In genomic region chr3:10196389-10197052, GRCh38 we compare ENCODE assay signal across 11 cellular contexts. TPM values are rescaled to one million over a fixed set of nuclear protein-coding genes. Genes with fewer than 3 reads are reported as not detected.
DNase-seq lines count a peak whose midpoint lies in the region; ATAC-seq, FAIRE-seq and TF ChIP-seq lines count a peak whose summit lies in the region.
"Had no signal": no experiment of that assay in that cellular context is flagged by ENCODE, and none has a peak within 500 bp of the region (broad histone marks: within the 10 kb centered on the region; RNA-seq: fewer than 3 reads in every experiment).

No MANE protein-coding gene starts in this region.

- peaks cover 8% of the 10 kb centered on the region for H3K36me3 Mint-ChIP-seq in CD8-positive, alpha-beta T cell
- peaks cover 9% of the 10 kb centered on the region for H3K36me3 Mint-ChIP-seq in central memory CD8-positive, alpha-beta T cell (ENCODE audit: insufficient read depth)

- H3K79me2 ChIP-seq in OCI-LY1 (ENCODE audit: insufficient read depth, low read length) (no peaks in the 10 kb centered on the region), osteoblast (ENCODE audit: insufficient read depth, low read length) (peaks cover 25% of the 10 kb centered on the region)

- peak overlapping the region; percentile 99 for H3K27ac Mint-ChIP-seq in CD8-positive, alpha-beta T cell
- H3K27ac Mint-ChIP-seq in central memory CD8-positive, alpha-beta T cell (ENCODE audit: low read depth), result peak overlapping the region; percentile 83

- no peak overlapping the region for H3K27ac ChIP-seq in CD8-positive, alpha-beta T cell (ENCODE audit: low read depth, low read length)
- H3K27ac ChIP-seq in OCI-LY1 (ENCODE audit: low read depth, low read length, poor library complexity, severe bottlenecking) (peak overlapping the region; percentile 98), osteoblast (ENCODE audit: low read depth, low read length) (peak overlapping the region; percentile 100), small intestine (ENCODE audit: low read depth in 1 of 2, low read length in 1 of 2) (no peak overlapping the region)

- no peaks in the 10 kb centered on the region for H3K9me3 Mint-ChIP-seq in CD8-positive, alpha-beta T cell
- H3K9me3 Mint-ChIP-seq in central memory CD8-positive, alpha-beta T cell, result no peaks in the 10 kb centered on the region

- TF ChIP-seq CTCF in CD8-positive, alpha-beta T cell (IDR thresholded peaks at IDR 0.05), result no peak
- TF ChIP-seq CTCF in OCI-LY1 (IDR thresholded peaks at IDR 0.05; ENCODE audit: low read length) (no peak), osteoblast (IDR thresholded peaks at IDR 0.05; ENCODE audit: extremely low read depth, low read depth, low read length) (no peak)

- DNase-seq in CD8-positive, alpha-beta T cell, result no peak
- no peak for DNase-seq in central memory CD8-positive, alpha-beta T cell (ENCODE audit: low spot score in 2 of 2)
- DNase-seq in osteoblast (ENCODE audit: insufficient read length, low spot score, missing footprints), result peak; percentile 94
- DNase-seq in small intestine, result no peak
- DNase-seq in SHP77 treated with DMSO at 0.1 percent for 48 hours (lab: John Stamatoyannopoulos, UW), result no peak
- DNase-seq in NCI-H2227 (lab: John Stamatoyannopoulos, UW; ENCODE audit: unreplicated experiment), result no peak
- DNase-seq in NCI-H1092 (lab: John Stamatoyannopoulos, UW), result no peak
- DNase-seq: activated gamma-delta T cell had no signal

- no peak overlapping the region for H3K4me3 ChIP-seq in CD8-positive, alpha-beta T cell (ENCODE audit: low read depth, low read length)
- H3K4me3 ChIP-seq in OCI-LY1 (ENCODE audit: low read depth, low read length, poor library complexity, severe bottlenecking), result no peak overlapping the region
- H3K4me3 ChIP-seq in osteoblast (ENCODE audit: insufficient read depth, low read length), result no peak overlapping the region
- no peak overlapping the region for H3K4me3 ChIP-seq in small intestine (ENCODE audit: low read depth in 1 of 2, low read length in 2 of 2)

- no peaks in the 10 kb centered on the region for H3K27me3 ChIP-seq in CD8-positive, alpha-beta T cell (ENCODE audit: insufficient read depth, low read length)
- H3K27me3 ChIP-seq in OCI-LY1 (ENCODE audit: insufficient read depth, low read length), result no peaks in the 10 kb centered on the region
- H3K27me3 ChIP-seq in osteoblast (ENCODE audit: insufficient read depth, low read length), result no peaks in the 10 kb centered on the region
- no peaks in the 10 kb centered on the region for H3K27me3 ChIP-seq in small intestine (ENCODE audit: control insufficient read depth in 2 of 2, insufficient read depth in 2 of 2, low read length in 2 of 2)

- H3K9me2 ChIP-seq in OCI-LY1 (ENCODE audit: low read depth, low read length), result no peaks in the 10 kb centered on the region

- 0 out of 2 replicates have a peak, but pooled peaks cover 2% of the 10 kb centered on the region for H3F3A ChIP-seq in OCI-LY1 (ENCODE audit: insufficient read depth, low read length)

- no peaks in the 10 kb centered on the region for H3K9me3 ChIP-seq in CD8-positive, alpha-beta T cell (ENCODE audit: low read length)
- H3K9me3 ChIP-seq in OCI-LY1 (ENCODE audit: low read length) (no peaks in the 10 kb centered on the region), osteoblast (ENCODE audit: low read depth, low read length) (no peaks in the 10 kb centered on the region), small intestine (ENCODE audit: control insufficient read depth, low read depth) (no peaks in the 10 kb centered on the region)

- 72 to 92% (median 85%) methylated on average over 12 of the region's 12 CpGs for WGBS in small intestine, 3 donors

- CTCF ChIA-PET in CD8-positive, alpha-beta T cell (lab: Charles Lee), result interaction anchor here (2.6 kb wide), 1 partner anchor 31 kb away, joined by 12 read pairs; the partner anchor contains the start of gene IRAK2

- H4K20me1 ChIP-seq in OCI-LY1 (ENCODE audit: insufficient read depth, low read length), result no peaks in the 10 kb centered on the region
- H4K20me1 ChIP-seq in osteoblast (ENCODE audit: insufficient read depth, low read length), result no peaks in the 10 kb centered on the region

- no peak for ATAC-seq in CD8-positive, alpha-beta T cell
- ATAC-seq in central memory CD8-positive, alpha-beta T cell (replicated peaks; ENCODE audit: extremely low read depth, poor library complexity, severe bottlenecking), result no peak
- ATAC-seq: HepG2 had no signal

- peaks cover 82% of the 10 kb centered on the region for H3K4me1 ChIP-seq in CD8-positive, alpha-beta T cell (ENCODE audit: insufficient read depth, low read length)
- H3K4me1 ChIP-seq in OCI-LY1 (ENCODE audit: insufficient read depth, low read length, severe bottlenecking) (peaks cover 88% of the 10 kb centered on the region), osteoblast (ENCODE audit: insufficient read depth, low read length) (peaks cover 68% of the 10 kb centered on the region), small intestine (ENCODE audit: control insufficient read depth in 2 of 2, insufficient read depth in 1 of 2, low read depth in 1 of 2, low read length in 1 of 2) (peaks cover under 1 to 18% of the 10 kb centered on the region in 2 donors)

- POLR2A ChIA-PET in CD8-positive, alpha-beta T cell (lab: Charles Lee), result interaction anchor here (2.6 kb wide), 1 partner anchor 25 kb away, joined by 18 read pairs; no protein-coding TSS in a partner anchor

- H3K4me3 Mint-ChIP-seq in CD8-positive, alpha-beta T cell, result peak overlapping the region; percentile 26
- no peak overlapping the region for H3K4me3 Mint-ChIP-seq in central memory CD8-positive, alpha-beta T cell

- no peaks in the 10 kb centered on the region for H3K27me3 Mint-ChIP-seq in CD8-positive, alpha-beta T cell (ENCODE audit: low read depth)
- no peaks in the 10 kb centered on the region for H3K27me3 Mint-ChIP-seq in central memory CD8-positive, alpha-beta T cell

- FAIRE-seq in small intestine (lab: Jason Lieb, UNC), result no peak
- FAIRE-seq: H1, HepG2 had no signal

- no peak overlapping the region; the same call in 1 of the 2 replicates for H3K9ac ChIP-seq in OCI-LY1 (ENCODE audit: low read length)

- peaks cover 3% of the 10 kb centered on the region for H3K36me3 ChIP-seq in CD8-positive, alpha-beta T cell (ENCODE audit: insufficient read depth, low read length)
- H3K36me3 ChIP-seq in OCI-LY1 (ENCODE audit: insufficient read depth, low read length) (peaks cover 16% of the 10 kb centered on the region), osteoblast (ENCODE audit: insufficient read depth, low read length) (peaks cover 7% of the 10 kb centered on the region), small intestine (ENCODE audit: control insufficient read depth in 2 of 2, insufficient read depth in 2 of 2, low read length in 2 of 2) (no peaks in the 10 kb centered on the region)

- H2AFZ ChIP-seq in OCI-LY1 (ENCODE audit: low read length) (no peak overlapping the region), osteoblast (ENCODE audit: low read length) (peak overlapping the region; percentile 83)

- H3K4me1 Mint-ChIP-seq in CD8-positive, alpha-beta T cell (ENCODE audit: low read depth), result peaks cover 79% of the 10 kb centered on the region
- peaks cover 57% of the 10 kb centered on the region for H3K4me1 Mint-ChIP-seq in central memory CD8-positive, alpha-beta T cell

- intact Hi-C loops in CD8-positive, alpha-beta T cell (cut with DNase I, micrococcal nuclease), result no loop called here

- H3K4me2 ChIP-seq in OCI-LY1 (ENCODE audit: low read length), result peak overlapping the region; percentile 10; the same call in 1 of the 2 replicates
- peak overlapping the region; percentile 55 for H3K4me2 ChIP-seq in osteoblast (ENCODE audit: insufficient read depth, low read length)

RNA-seq across cellular contexts. Expression of gene IRAK2, which starts 31.8 kb away (rescaled TPM):
- 1 to 10 TPM; 1.6 to 1.7 TPM for total RNA-seq in CD8-positive, alpha-beta T cell
- 3.2 and 4.0 TPM in 2 replicates for total RNA-seq in osteoblast
- polyA plus RNA-seq in small intestine, result 1 to 10 TPM; 2.0 to 6.8 (median 4.2) TPM

RNA-seq across cellular contexts. Expression of gene TATDN2, which starts 51.7 kb away (rescaled TPM):
- 10 to 100 TPM; 40.2 to 40.3 TPM for total RNA-seq in CD8-positive, alpha-beta T cell
- total RNA-seq in osteoblast, result 19.2 and 20.0 TPM in 2 replicates
- 10 to 100 TPM; 13.8 to 19.5 (median 15.2) TPM for polyA plus RNA-seq in small intestine

RNA-seq across cellular contexts. Expression of gene VHL, which starts 54.9 kb away (rescaled TPM):
- total RNA-seq in CD8-positive, alpha-beta T cell, result 10 to 100 TPM; 50.8 to 55.0 TPM
- 33.9 and 36.9 TPM in 2 replicates for total RNA-seq in osteoblast
- polyA plus RNA-seq in small intestine, result 10 to 100 TPM; 21.9 to 34.0 (median 24.4) TPM

Comparison
In these comparisons a context has a peak if more than half of its experiments do, and no peak if none do; other contexts are left out.
1. H3K27ac ChIP-seq: peak in OCI-LY1 (single experiment) and osteoblast (single experiment); none in CD8-positive, alpha-beta T cell (single experiment) and small intestine (0 of 2).